ENCODE assay signal across 24 cellular contexts in genomic region chr2:143807677-143808076, GRCh38.
A peak's percentile ranks its signal among the peaks of the same experiment; 100 is the strongest.
DNase-seq lines count a peak whose midpoint lies in the region; ATAC-seq, FAIRE-seq and TF ChIP-seq lines count a peak whose summit lies in the region.
"Had no signal": no experiment of that assay in that cellular context is flagged by ENCODE, and none has a peak within 500 bp of the region (broad histone marks: within the 10 kb centered on the region; RNA-seq: fewer than 3 reads in every experiment).

No MANE protein-coding gene starts in this region.

- TF ChIP-seq CTCF in HepG2 (CRISPR knock-in tag; IDR thresholded peaks at IDR 0.05) (no peak), right lobe of liver (IDR thresholded peaks at IDR 0.05) (no peak), bronchial epithelial cell (IDR thresholded peaks at IDR 0.05; ENCODE audit: insufficient read depth, low read length, severe bottlenecking) (no peak), lower leg skin (IDR thresholded peaks at IDR 0.05) (no peak), HFFc6 (IDR thresholded peaks at IDR 0.05) (no peak)

- no peak for TF ChIP-seq POLR2A in HepG2 (IDR thresholded peaks at IDR 0.05; ENCODE audit: insufficient read depth in 1 of 2, low read depth in 2 of 2, low read length in 2 of 2)
- TF ChIP-seq POLR2A in right lobe of liver (IDR thresholded peaks at IDR 0.05): no peak
- TF ChIP-seq POLR2A in lower leg skin (IDR thresholded peaks at IDR 0.05): no peak

- H3K4me1 ChIP-seq in HepG2 (ENCODE audit: insufficient read depth, low read length) (no peaks in the 10 kb centered on the region), right lobe of liver (no peaks in the 10 kb centered on the region)
- H3K4me1 ChIP-seq: ascending aorta had no signal

- no peak for ATAC-seq in HepG2
- ATAC-seq in right lobe of liver: no peak
- ATAC-seq in HG03571 (IDR thresholded peaks at IDR 0.05; ENCODE audit: unreplicated experiment): no peak
- ATAC-seq: activated CD4-positive, CD25-positive, alpha-beta regulatory T cell treated with anti-CD3 and anti-CD28 coated beads, Interleukin-2, amount 50 U/mL, for 24 hours; stimulated activated memory B cell treated with anti-CD40 and anti-IgM and Interleukin-4, amounts not matched to agents 10 μg/mL and 1 μg/mL and 100 μg/mL, for 72 hours had no signal

- H3K27me3 ChIP-seq in HepG2 (ENCODE audit: control insufficient read depth in 1 of 2, insufficient read depth in 2 of 2, low read length in 2 of 2) (no peaks in the 10 kb centered on the region), right lobe of liver (no peaks in the 10 kb centered on the region), bronchial epithelial cell (ENCODE audit: control insufficient read depth, insufficient read depth, low read length) (no peaks in the 10 kb centered on the region)
- H3K27me3 ChIP-seq: ascending aorta had no signal

- H3K27ac Mint-ChIP-seq in HFFc6: no peak overlapping the region
- H3K27ac Mint-ChIP-seq: CD4-positive, CD25-positive, alpha-beta regulatory T cell; dendritic cell treated with granulocyte-macrophage colony-stimulating factor and Interleukin-4, amounts not matched to agents 40 ng/mL and 50 ng/mL, for 4 days; IgD-negative memory B cell; stimulated activated memory B cell treated with anti-CD40 and anti-IgM and Interleukin-4, amounts not matched to agents 10 μg/mL and 1 μg/mL and 100 μg/mL, for 72 hours; type B pancreatic cell had no signal

- no peak overlapping the region for H3K4me2 ChIP-seq in HepG2 (ENCODE audit: low read depth, low read length)

- H4K20me1 ChIP-seq in HepG2 (ENCODE audit: insufficient read depth, low read length): no peaks in the 10 kb centered on the region

- H3K9me3 Mint-ChIP-seq in HFFc6: no peaks in the 10 kb centered on the region
- H3K9me3 Mint-ChIP-seq: IgD-negative memory B cell; stimulated activated memory B cell treated with anti-CD40 and anti-IgM and Interleukin-4, amounts not matched to agents 10 μg/mL and 1 μg/mL and 100 μg/mL, for 72 hours had no signal

- no peak for FAIRE-seq in HepG2 (lab: Jason Lieb, UNC)
- FAIRE-seq in bronchial epithelial cell (lab: Jason Lieb, UNC): peak; percentile 50
- FAIRE-seq: A204.1, GM19239, keratinocyte had no signal

- H3K79me2 ChIP-seq in HepG2 (ENCODE audit: insufficient read depth, low read length): no peaks in the 10 kb centered on the region

- H3K9me3 ChIP-seq in HepG2 (ENCODE audit: low read length) (no peaks in the 10 kb centered on the region), right lobe of liver (no peaks in the 10 kb centered on the region)
- H3K9me3 ChIP-seq: ascending aorta had no signal

- TF ChIP-seq EP300 in HepG2 (IDR thresholded peaks at IDR 0.05; ENCODE audit: low read depth in 2 of 2, low read length in 2 of 2) (no peak), HepG2 (CRISPR knock-in tag; IDR thresholded peaks at IDR 0.05; ENCODE audit: borderline replicate concordance) (no peak)

- H3K9ac ChIP-seq in HepG2 (ENCODE audit: insufficient read depth, low read depth, low read length): no peak overlapping the region

- TF ChIP-seq RAD21 in HepG2 (CRISPR knock-in tag; IDR thresholded peaks at IDR 0.05): no peak

- peak; percentile 3 for DNase-seq in HepG2 (ENCODE audit: low spot score)
- DNase-seq in right lobe of liver: no peak
- no peak for DNase-seq in bronchial epithelial cell (ENCODE audit: low read depth)
- peak; percentile 73 to 88 for DNase-seq in lower leg skin (ENCODE audit: low spot score in 2 of 2)
- DNase-seq in amygdala (lab: John Stamatoyannopoulos, UW): no peak
- DNase-seq in COR-L47 (lab: John Stamatoyannopoulos, UW): no peak
- DNase-seq in HFFc6: no peak
- DNase-seq: activated effector memory CD4-positive, alpha-beta T cell treated with anti-CD3 and anti-CD28 coated beads, Interleukin-2, amount 50 U/mL, for 16 hours; CD4-positive, CD25-positive, alpha-beta regulatory T cell; erythroblast; NCI-H146; NCI-H226; NK-92 treated with Interleukin-12 subunit alpha and Interleukin-12 subunit beta, amount 100 ng/mL, for 24 hours; SHP77 treated with DMSO at 0.1 percent for 48 hours had no signal

- intact Hi-C loops in HepG2 (cut with micrococcal nuclease; ENCODE audit: unreplicated experiment) (no loop called here), right lobe of liver (cut with DNase I) (no loop called here), lower leg skin (cut with DNase I; ENCODE audit: low total_unique reads) (no loop called here)

- H3K4me1 Mint-ChIP-seq in HFFc6 (ENCODE audit: low read depth): peaks cover 54% of the 10 kb centered on the region

- H2AFZ ChIP-seq in HepG2 (ENCODE audit: low read length): no peak overlapping the region

- H3K36me3 Mint-ChIP-seq in HFFc6 (ENCODE audit: low read depth): no peaks in the 10 kb centered on the region
- H3K36me3 Mint-ChIP-seq: CD4-positive, CD25-positive, alpha-beta regulatory T cell; IgD-negative memory B cell; stimulated activated memory B cell treated with anti-CD40 and anti-IgM and Interleukin-4, amounts not matched to agents 10 μg/mL and 1 μg/mL and 100 μg/mL, for 72 hours; type B pancreatic cell had no signal

- WGBS in HepG2 (ENCODE audit: low lambda C conversion rate): 76% methylated on average over 2 of the region's 2 CpGs
- WGBS in right lobe of liver (ENCODE audit: insufficient coverage, low coverage, low lambda C conversion rate, missing lambda C conversion rate): 79% methylated on average over 2 of the region's 2 CpGs
- 75 to 79% methylated on average over 2 of the region's 2 CpGs for WGBS in lower leg skin, 2 donors

- H3K4me3 Mint-ChIP-seq in HFFc6: no peak overlapping the region
- H3K4me3 Mint-ChIP-seq: CD4-positive, CD25-positive, alpha-beta regulatory T cell; dendritic cell treated with granulocyte-macrophage colony-stimulating factor and Interleukin-4, amounts not matched to agents 40 ng/mL and 50 ng/mL, for 4 days; stimulated activated memory B cell treated with anti-CD40 and anti-IgM and Interleukin-4, amounts not matched to agents 10 μg/mL and 1 μg/mL and 100 μg/mL, for 72 hours; type B pancreatic cell had no signal

- CTCF ChIA-PET in HepG2 (lab: Yijun Ruan, JAX; ENCODE audit: low intra/inter-chr PET ratio, low total read pairs): no interaction called here

- no peak overlapping the region for H3K4me3 ChIP-seq in HepG2 (replicated peaks in 1 of 3; ENCODE audit: insufficient read depth in 1 of 3, low read depth in 2 of 3, low read length in 3 of 3)
- H3K4me3 ChIP-seq in right lobe of liver: no peak overlapping the region
- H3K4me3 ChIP-seq in bronchial epithelial cell (ENCODE audit: low read depth, low read length): no peak overlapping the region
- no peak overlapping the region for H3K4me3 ChIP-seq in lower leg skin (ENCODE audit: low read depth, poor library complexity, severe bottlenecking)
- H3K4me3 ChIP-seq: ascending aorta had no signal

- H3K27me3 Mint-ChIP-seq in HFFc6 (ENCODE audit: insufficient read depth): no peaks in the 10 kb centered on the region
- H3K27me3 Mint-ChIP-seq: dendritic cell treated with granulocyte-macrophage colony-stimulating factor and Interleukin-4, amounts not matched to agents 40 ng/mL and 50 ng/mL, for 4 days; IgD-negative memory B cell; stimulated activated memory B cell treated with anti-CD40 and anti-IgM and Interleukin-4, amounts not matched to agents 10 μg/mL and 1 μg/mL and 100 μg/mL, for 72 hours had no signal

- H3K36me3 ChIP-seq in HepG2 (replicated peaks in 1 of 2; ENCODE audit: control insufficient read depth in 1 of 2, insufficient read depth in 2 of 2, low read length in 2 of 2): no peaks in the 10 kb centered on the region
- H3K36me3 ChIP-seq in right lobe of liver: no peaks in the 10 kb centered on the region
- no peaks in the 10 kb centered on the region for H3K36me3 ChIP-seq in bronchial epithelial cell (ENCODE audit: control insufficient read depth, insufficient read depth, low read length)
- H3K36me3 ChIP-seq: ascending aorta had no signal

- POLR2A ChIA-PET in HepG2 (lab: Yijun Ruan, JAX): no interaction called here

- in situ Hi-C loops in HepG2 (cut with HindIII; ENCODE audit: extremely low pct_ligation_motif_present, low pct_unique_long_range_greater_than_20kb): no loop called here

- H3K27ac ChIP-seq in HepG2 (ENCODE audit: extremely low read length, insufficient read depth, low read length) (no peak overlapping the region), right lobe of liver (no peak overlapping the region)
- H3K27ac ChIP-seq: ascending aorta had no signal

- no TSS peak for BruUV-seq in HepG2 (replicated peaks; lab: Mats Ljungman, UMichigan)

TF ChIP-seq in HepG2, 621 proteins besides CTCF, POLR2A, EP300 and RAD21 (continues in another document):
- peak; percentile 72 for TF ChIP-seq CEBPG (CRISPR knock-in tag; IDR thresholded peaks at IDR 0.05)

Comparison
In these comparisons a context has a peak if more than half of its experiments do, and no peak if none do; other contexts are left out.
1. DNase-seq: peak in HepG2 (single experiment) and lower leg skin (2 of 2); none in right lobe of liver (0 of 3), bronchial epithelial cell (single experiment), amygdala (0 of 56), COR-L47 (single experiment) and HFFc6 (single experiment).